8 cellular contexts compared by ENCODE assay signal in the genomic region with DNA sequence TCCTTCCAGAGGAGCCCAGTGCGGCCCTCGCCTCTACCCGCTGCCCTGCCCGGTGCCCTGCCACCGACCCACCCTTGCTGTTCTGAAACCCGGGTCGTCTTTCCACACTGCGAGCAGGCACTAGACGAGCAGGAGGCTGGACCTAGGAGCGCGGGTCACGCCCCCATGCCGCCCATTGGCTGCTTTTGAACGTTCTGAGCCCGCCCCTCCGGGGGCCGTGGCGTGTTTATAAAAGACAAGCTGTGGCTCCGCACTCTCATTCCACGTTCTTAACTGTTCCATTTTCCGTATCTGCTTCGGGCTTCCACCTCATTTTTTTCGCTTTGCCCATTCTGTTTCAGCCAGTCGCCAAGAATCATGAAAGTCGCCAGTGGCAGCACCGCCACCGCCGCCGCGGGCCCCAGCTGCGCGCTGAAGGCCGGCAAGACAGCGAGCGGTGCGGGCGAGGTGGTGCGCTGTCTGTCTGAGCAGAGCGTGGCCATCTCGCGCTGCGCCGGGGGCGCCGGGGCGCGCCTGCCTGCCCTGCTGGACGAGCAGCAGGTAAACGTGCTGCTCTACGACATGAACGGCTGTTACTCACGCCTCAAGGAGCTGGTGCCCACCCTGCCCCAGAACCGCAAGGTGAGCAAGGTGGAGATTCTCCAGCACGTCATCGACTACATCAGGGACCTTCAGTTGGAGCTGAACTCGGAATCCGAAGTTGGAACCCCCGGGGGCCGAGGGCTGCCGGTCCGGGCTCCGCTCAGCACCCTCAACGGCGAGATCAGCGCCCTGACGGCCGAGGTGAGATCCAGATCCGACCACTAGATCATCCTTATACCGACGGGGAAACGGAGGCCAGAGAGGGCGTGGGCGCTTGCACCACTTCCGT. TPM values are rescaled to one million over a fixed set of nuclear protein-coding genes. Genes with fewer than 3 reads are reported as not detected.
A peak's percentile ranks its signal among the peaks of the same experiment; 100 is the strongest.
DNase-seq lines count a peak whose midpoint lies in the region; ATAC-seq and TF ChIP-seq lines count a peak whose summit lies in the region.

A gene with protein sequence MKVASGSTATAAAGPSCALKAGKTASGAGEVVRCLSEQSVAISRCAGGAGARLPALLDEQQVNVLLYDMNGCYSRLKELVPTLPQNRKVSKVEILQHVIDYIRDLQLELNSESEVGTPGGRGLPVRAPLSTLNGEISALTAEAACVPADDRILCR (plus strand): TSS at position 259 of the 871 bp plus-strand sequence. CDS start 99 bp downstream, at position 358.

- peak within 1 kb of the TSS; percentile 99 for H3K27ac Mint-ChIP-seq in progenitor cell of endocrine pancreas

- no peaks in the 10 kb centered on the region for H3K27me3 ChIP-seq in upper lobe of left lung

- H3K36me3 Mint-ChIP-seq in progenitor cell of endocrine pancreas (ENCODE audit: insufficient read depth): peaks cover 14% of the 10 kb centered on the region

- H3K27me3 Mint-ChIP-seq in progenitor cell of endocrine pancreas: no peaks in the 10 kb centered on the region

- peak; percentile 91 to 100 (median 94) for TF ChIP-seq POLR2A in upper lobe of left lung (IDR thresholded peaks at IDR 0.05)

- peak within 1 kb of the TSS; percentile 70 for H3K27ac ChIP-seq in angular gyrus (ENCODE audit: low read depth, low read length)
- H3K27ac ChIP-seq in upper lobe of left lung: peak within 1 kb of the TSS; percentile 92 to 98 (median 94)

- TF ChIP-seq CTCF in progenitor cell of endocrine pancreas (IDR thresholded peaks at IDR 0.05; ENCODE audit: unreplicated experiment) (no peak), upper lobe of left lung (IDR thresholded peaks at IDR 0.05) (peak in 1 of 6 experiments; percentile 28)

- peaks cover 44% of the 10 kb centered on the region for H3K4me1 Mint-ChIP-seq in progenitor cell of endocrine pancreas (ENCODE audit: low read depth)

- H3K4me3 ChIP-seq in upper lobe of left lung: peak within 1 kb of the TSS; percentile 68 to 85 (median 71)

- H3K4me3 Mint-ChIP-seq in progenitor cell of endocrine pancreas (ENCODE audit: low read depth): peak within 1 kb of the TSS; percentile 92

- H3K4me1 ChIP-seq in upper lobe of left lung: peaks cover 40 to 72% (median 48%) of the 10 kb centered on the region in 4 donors

- intact Hi-C loops in left cardiac atrium (cut with DNase I): loop anchor here in 1 of 2 donors (2.0 kb wide), 1 partner anchor 32 kb away; no protein-coding TSS in a partner anchor

- WGBS in upper lobe of left lung, 2 donors: 0% methylated on average over 33 to 49 of the region's 74 CpGs

- ATAC-seq in GM18499 (IDR thresholded peaks at IDR 0.05; ENCODE audit: insufficient read depth, unreplicated experiment) (peak; percentile 49), HG02970 (IDR thresholded peaks at IDR 0.05; ENCODE audit: low FRiP score, unreplicated experiment) (peak; percentile 73), left cardiac atrium (peak; percentile 89 to 92), upper lobe of left lung (ENCODE audit: low FRiP score in 2 of 2) (peak; percentile 94 to 96)

- peak in 1 of 4 donors; percentile 74 for TF ChIP-seq EP300 in upper lobe of left lung (IDR thresholded peaks at IDR 0.05)

- DNase-seq in NCI-H187 treated with DMSO at 0.1 percent for 48 hours (lab: John Stamatoyannopoulos, UW): peak; percentile 81
- peak; percentile 75 to 89 (median 83) for DNase-seq in T-helper 2 cell
- peak; percentile 98 for DNase-seq in left cardiac atrium
- peak; percentile 97 for DNase-seq in progenitor cell of endocrine pancreas (ENCODE audit: low spot score, unreplicated experiment)
- peak; percentile 97 for DNase-seq in upper lobe of left lung

- H3K9me3 ChIP-seq in upper lobe of left lung: no peaks in the 10 kb centered on the region

- no peaks in the 10 kb centered on the region for H3K9me3 Mint-ChIP-seq in progenitor cell of endocrine pancreas (ENCODE audit: low read depth)

- peaks cover 0 to 14% (median 0%) of the 10 kb centered on the region in 4 donors for H3K36me3 ChIP-seq in upper lobe of left lung

RNA-seq across cellular contexts. Expression of the gene that starts here (rescaled TPM):
- 100 to 1,000 TPM; 103 to 222 TPM for total RNA-seq in left cardiac atrium
- total RNA-seq in progenitor cell of endocrine pancreas: 322 and 326 TPM in 2 replicates
- total RNA-seq in upper lobe of left lung: 100 to 1,000 TPM; 226 to 911 (median 570) TPM

Comparison
In these comparisons a context has a peak if more than half of its experiments do, and no peak if none do; other contexts are left out.
1. Peak in every context shown above with its lines: DNase-seq, ATAC-seq, H3K4me3 ChIP-seq and H3K27ac ChIP-seq.